Comparison of ENCODE assay signal across 8 cellular contexts in the genomic region with DNA sequence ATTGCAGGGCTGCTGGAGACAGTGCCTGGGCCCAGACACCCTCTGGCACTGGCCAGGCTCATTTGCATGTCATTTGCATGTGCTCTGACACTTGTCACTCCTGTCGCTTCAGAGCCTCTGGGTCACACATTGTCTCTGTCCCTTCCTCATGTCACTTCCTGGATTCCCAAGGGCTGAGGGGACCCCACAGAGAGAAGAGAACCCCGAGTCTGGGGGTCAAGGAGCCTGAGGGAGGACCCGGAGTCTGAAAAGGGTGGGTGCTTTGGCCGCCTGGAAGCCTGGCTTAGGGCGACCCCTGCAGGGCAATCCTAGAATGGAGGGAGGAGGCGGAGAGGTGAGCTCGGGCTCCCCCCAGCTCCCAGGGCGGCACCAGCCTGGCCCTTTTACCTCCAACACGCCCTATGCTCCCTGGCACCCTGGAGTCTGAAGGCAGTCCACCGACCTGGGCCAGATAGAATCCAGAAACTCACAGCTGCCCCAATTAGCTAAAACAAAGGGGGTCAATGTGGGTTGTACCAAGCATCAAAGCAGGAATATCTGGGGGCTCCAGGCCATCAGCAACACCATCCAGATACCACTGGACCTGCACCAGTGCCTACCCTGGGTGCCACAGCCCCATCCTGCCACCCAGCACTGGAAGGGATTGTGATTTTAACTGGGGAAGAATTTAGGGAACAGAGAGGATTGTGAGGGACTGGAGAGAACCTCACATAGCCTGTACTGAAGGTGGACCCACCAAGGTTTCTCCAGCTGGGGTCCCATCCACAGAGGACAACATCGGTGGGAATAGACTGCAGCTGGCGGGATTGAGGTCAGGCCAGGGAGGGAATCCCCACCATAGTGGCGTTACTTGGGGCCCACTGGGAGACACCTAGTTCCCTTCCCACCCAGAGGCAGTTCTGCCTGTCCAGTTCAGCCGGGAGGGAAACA. TPM values are rescaled to one million over a fixed set of nuclear protein-coding genes. Genes with fewer than 3 reads are reported as not detected.
DNase-seq lines count a peak whose midpoint lies in the region; ATAC-seq and TF ChIP-seq lines count a peak whose summit lies in the region.

No MANE protein-coding gene starts in this region.

- CTCF ChIA-PET in RWPE1 (lab: Yijun Ruan, JAX) = interaction anchor here (0.6 to 3.0 kb wide), 9 partner anchors 9 to 852 kb away, joined by 3 to 11 read pairs (median 3); no protein-coding TSS in a partner anchor
- CTCF ChIA-PET in activated naive CD4-positive, alpha-beta T cell treated with anti-CD3 and anti-CD28 coated beads for 36 hours (lab: Charles Lee) = interaction anchor here (0.6 to 8.2 kb wide), 43 partner anchors 9 to 711 kb away, joined by 3 to 126 read pairs (median 4); no protein-coding TSS in a partner anchor

- no peaks in the 10 kb centered on the region for H3K36me3 Mint-ChIP-seq in activated naive CD4-positive, alpha-beta T cell treated with anti-CD3 and anti-CD28 coated beads for 36 hours (ENCODE audit: low read depth)

- POLR2A ChIA-PET in RWPE1 (lab: Yijun Ruan, JAX; ENCODE audit: low non-redundant PET) = no interaction called here

- TF ChIP-seq CTCF in GM12875 (IDR thresholded peaks at IDR 0.05; ENCODE audit: borderline replicate concordance, insufficient read depth, low read depth, low read length) = peak; percentile 86
- peak; percentile 60 for TF ChIP-seq CTCF in RWPE1 (conservative IDR thresholded peaks at IDR 0.05; ENCODE audit: low read depth)

- H3K4me3 Mint-ChIP-seq in activated naive CD4-positive, alpha-beta T cell treated with anti-CD3 and anti-CD28 coated beads for 36 hours = no peak overlapping the region

- no peaks in the 10 kb centered on the region for H3K9me3 Mint-ChIP-seq in activated naive CD4-positive, alpha-beta T cell treated with anti-CD3 and anti-CD28 coated beads for 36 hours

- peak; percentile 94 for DNase-seq in 8988T
- DNase-seq in RWPE1 (ENCODE audit: low spot score) = peak; percentile 68
- DNase-seq in activated naive CD4-positive, alpha-beta T cell treated with anti-CD3 and anti-CD28 coated beads for 36 hours = peak; percentile 88
- DNase-seq in left cardiac atrium = peak; percentile 60
- DNase-seq in NCI-H1105 treated with DMSO at 0.1 percent for 48 hours (lab: John Stamatoyannopoulos, UW) = no peak

- H3K4me3 ChIP-seq in GM12875 (ENCODE audit: low read depth, low read length) (no peak overlapping the region), skin epidermis (peak overlapping the region in 1 of 7 experiments; percentile 8)

- intact Hi-C loops in activated naive CD4-positive, alpha-beta T cell treated with anti-CD3 and anti-CD28 coated beads for 36 hours (cut with micrococcal nuclease) = loop anchor here (1.0 to 5.0 kb wide), 4 partner anchors 203 to 498 kb away; no protein-coding TSS in a partner anchor
- intact Hi-C loops in left cardiac atrium (cut with DNase I) = loop anchor here (2.0 to 5.0 kb wide), 2 partner anchors 288 to 713 kb away; no protein-coding TSS in a partner anchor

- peaks cover 25% of the 10 kb centered on the region for H3K4me1 Mint-ChIP-seq in activated naive CD4-positive, alpha-beta T cell treated with anti-CD3 and anti-CD28 coated beads for 36 hours (ENCODE audit: low read depth)

- ATAC-seq in HG03045 (IDR thresholded peaks at IDR 0.05; ENCODE audit: unreplicated experiment) = peak; percentile 57
- ATAC-seq in left cardiac atrium = peak in 1 of 2 donors; percentile 10

- H3K27ac ChIP-seq in RWPE1 (peak overlapping the region; percentile 100), skin epidermis (peak overlapping the region in 20 of 21 experiments; percentile 87 to 99 (median 93))

- H3K27ac Mint-ChIP-seq in activated naive CD4-positive, alpha-beta T cell treated with anti-CD3 and anti-CD28 coated beads for 36 hours = no peak overlapping the region

- H3K27me3 Mint-ChIP-seq in activated naive CD4-positive, alpha-beta T cell treated with anti-CD3 and anti-CD28 coated beads for 36 hours (ENCODE audit: low read depth) = no peaks in the 10 kb centered on the region

RNA-seq across cellular contexts. Expression of gene KRT78, which starts 21.8 kb away (rescaled TPM):
- total RNA-seq in activated naive CD4-positive, alpha-beta T cell treated with anti-CD3 and anti-CD28 coated beads for 36 hours = not detected
- not detected for total RNA-seq in left cardiac atrium

RNA-seq across cellular contexts. Expression of gene KRT8, which starts 34.2 kb away (rescaled TPM):
- under 1 TPM; 0.24 to 0.40 TPM for total RNA-seq in activated naive CD4-positive, alpha-beta T cell treated with anti-CD3 and anti-CD28 coated beads for 36 hours
- total RNA-seq in left cardiac atrium = 100 to 1,000 TPM; 194 to 233 TPM

RNA-seq across cellular contexts. Expression of gene KRT79, which starts 36.5 kb away (rescaled TPM):
- total RNA-seq in activated naive CD4-positive, alpha-beta T cell treated with anti-CD3 and anti-CD28 coated beads for 36 hours = not detected
- under 1 TPM; 0.16 to 0.77 TPM for total RNA-seq in left cardiac atrium

RNA-seq across cellular contexts. Expression of gene KRT4, which starts 56.7 kb away (rescaled TPM):
- total RNA-seq in activated naive CD4-positive, alpha-beta T cell treated with anti-CD3 and anti-CD28 coated beads for 36 hours = not detected
- not detected for total RNA-seq in left cardiac atrium

Comparison
In these comparisons a context has a peak if more than half of its experiments do, and no peak if none do; other contexts are left out.
1. RNA of gene KRT8, which starts 34.2 kb away (total RNA-seq): 194 to 233 TPM in left cardiac atrium; 0.24 to 0.40 TPM in activated naive CD4-positive, alpha-beta T cell treated with anti-CD3 and anti-CD28 coated beads for 36 hours; every median in the first group is over 100 times any median in the second.